8 cellular contexts compared by ENCODE assay signal in genomic region chr5:137743031-137743640, GRCh38. TPM values are rescaled to one million over a fixed set of nuclear protein-coding genes. Genes with fewer than 3 reads are reported as not detected.
DNase-seq lines count a peak whose midpoint lies in the region; ATAC-seq and TF ChIP-seq lines count a peak whose summit lies in the region.

No MANE protein-coding gene starts in this region.

- no peaks in the 10 kb centered on the region for H3K9me3 Mint-ChIP-seq in CD8-positive, alpha-beta memory T cell

- POLR2A ChIA-PET in CD8-positive, alpha-beta memory T cell (lab: Charles Lee), result interaction anchor here (0.6 to 1.4 kb wide), 5 partner anchors 8 to 114 kb away, joined by 3 to 11 read pairs (median 5); no protein-coding TSS in a partner anchor
- POLR2A ChIA-PET in PC-9 (lab: Charles Lee; ENCODE audit: unreplicated experiment), result interaction anchor here (0.5 kb wide), 1 partner anchor 14 kb away, joined by 4 read pairs; no protein-coding TSS in a partner anchor

- no peak overlapping the region for H3K4me3 ChIP-seq in CD8-positive, alpha-beta memory T cell (ENCODE audit: low read length)
- H3K4me3 ChIP-seq in KMS-11 (IDR thresholded peaks at IDR 0.05; ENCODE audit: insufficient read depth, low read depth, low read length) (no peak overlapping the region), PC-9 (no peak overlapping the region), gastroesophageal sphincter (no peak overlapping the region), ovary (no peak overlapping the region)

- no TSS peak for BruUV-seq in PC-9 (replicated peaks; lab: Mats Ljungman, UMichigan)

- CTCF ChIA-PET in CD8-positive, alpha-beta memory T cell (lab: Charles Lee), result interaction anchor here (0.6 to 10.1 kb wide), 35 partner anchors 8 to 382 kb away, joined by 3 to 170 read pairs (median 4); partner anchors contain the start of gene HNRNPA0
- CTCF ChIA-PET in PC-9 (lab: Charles Lee), result interaction anchor here (0.6 to 2.9 kb wide), 8 partner anchors 13 to 1019 kb away, joined by 3 to 28 read pairs (median 6); no protein-coding TSS in a partner anchor

- TF ChIP-seq EP300 in gastroesophageal sphincter (IDR thresholded peaks at IDR 0.05) (no peak), ovary (IDR thresholded peaks at IDR 0.05) (no peak)

- peaks cover 0 to under 1% (median 0%) of the 10 kb centered on the region in 3 donors for H3K36me3 Mint-ChIP-seq in CD8-positive, alpha-beta memory T cell

- H3K27ac Mint-ChIP-seq in CD8-positive, alpha-beta memory T cell, result peak overlapping the region in 1 of 8 donors; percentile 24

- H3K79me2 ChIP-seq in KMS-11 (ENCODE audit: insufficient read depth, low read depth) (no peaks in the 10 kb centered on the region), PC-9 (ENCODE audit: low read depth) (no peaks in the 10 kb centered on the region)

- TF ChIP-seq CTCF in GM20000 (IDR thresholded peaks at IDR 0.05; ENCODE audit: extremely low read depth, missing control alignments), result peak; percentile 43
- TF ChIP-seq CTCF in KMS-11 (conservative IDR thresholded peaks at IDR 0.05; ENCODE audit: low read depth, low read length), result peak; percentile 77
- TF ChIP-seq CTCF in PC-9 (conservative IDR thresholded peaks at IDR 0.05), result peak; percentile 75
- TF ChIP-seq CTCF in gastroesophageal sphincter (IDR thresholded peaks at IDR 0.05), result peak; percentile 48 to 66 (median 59)
- TF ChIP-seq CTCF in ovary (IDR thresholded peaks at IDR 0.05), result peak; percentile 39 to 65 (median 48)

- no peaks in the 10 kb centered on the region for H3K27me3 Mint-ChIP-seq in CD8-positive, alpha-beta memory T cell

- no peaks in the 10 kb centered on the region for H3K9me3 ChIP-seq in CD8-positive, alpha-beta memory T cell (ENCODE audit: low read length)
- H3K9me3 ChIP-seq in PC-9 (ENCODE audit: insufficient read depth, low read depth), result peaks cover 11% of the 10 kb centered on the region; the same call in 1 of the 2 replicates
- H3K9me3 ChIP-seq in gastroesophageal sphincter, result no peaks in the 10 kb centered on the region
- no peaks in the 10 kb centered on the region for H3K9me3 ChIP-seq in ovary

- H2AFZ ChIP-seq in KMS-11 (ENCODE audit: low read depth) (no peak overlapping the region), PC-9 (no peak overlapping the region)

- WGBS in gastroesophageal sphincter (ENCODE audit: low coverage in 1 of 2), 2 donors, result 67 to 89% methylated on average over 3 to 4 of the region's 4 CpGs
- 68 to 69% (median 69%) methylated on average over 4 of the region's 4 CpGs for WGBS in ovary, 3 donors

- peaks cover 4 to 9% (median 9%) of the 10 kb centered on the region in 3 donors for H3K4me1 Mint-ChIP-seq in CD8-positive, alpha-beta memory T cell

- no peak overlapping the region for H3K4me2 ChIP-seq in KMS-11
- H3K4me2 ChIP-seq in PC-9, result no peak overlapping the region

- H3K27ac ChIP-seq in CD8-positive, alpha-beta memory T cell (ENCODE audit: low read depth, low read length), result no peak overlapping the region
- H3K27ac ChIP-seq in KMS-11 (no peak overlapping the region), PC-9 (no peak overlapping the region), gastroesophageal sphincter (no peak overlapping the region), ovary (no peak overlapping the region)

- H3K27me3 ChIP-seq in CD8-positive, alpha-beta memory T cell (ENCODE audit: insufficient read depth, low read length, poor library complexity, severe bottlenecking), result no peaks in the 10 kb centered on the region
- H3K27me3 ChIP-seq in KMS-11 (ENCODE audit: insufficient read depth, low read depth) (no peaks in the 10 kb centered on the region), PC-9 (ENCODE audit: insufficient read depth, low read depth) (no peaks in the 10 kb centered on the region), gastroesophageal sphincter (no peaks in the 10 kb centered on the region), ovary (no peaks in the 10 kb centered on the region)

- H3K9ac ChIP-seq in KMS-11, result no peak overlapping the region

- TF ChIP-seq POLR2A in gastroesophageal sphincter (IDR thresholded peaks at IDR 0.05), result no peak
- TF ChIP-seq POLR2A in ovary (IDR thresholded peaks at IDR 0.05), result no peak

- no peaks in the 10 kb centered on the region for H3K36me3 ChIP-seq in CD8-positive, alpha-beta memory T cell (ENCODE audit: insufficient read depth, low read length)
- H3K36me3 ChIP-seq in KMS-11 (ENCODE audit: insufficient read depth) (no peaks in the 10 kb centered on the region), PC-9 (ENCODE audit: low read depth) (no peaks in the 10 kb centered on the region), gastroesophageal sphincter (no peaks in the 10 kb centered on the region), ovary (no peaks in the 10 kb centered on the region)

- no peak overlapping the region for H3K4me3 Mint-ChIP-seq in CD8-positive, alpha-beta memory T cell

- peaks cover 6% of the 10 kb centered on the region for H3K4me1 ChIP-seq in CD8-positive, alpha-beta memory T cell (ENCODE audit: insufficient read depth, low read length)
- H3K4me1 ChIP-seq in KMS-11 (ENCODE audit: low read depth, poor library complexity, severe bottlenecking) (no peaks in the 10 kb centered on the region), PC-9 (replicated peaks; ENCODE audit: insufficient read depth) (peaks cover 4% of the 10 kb centered on the region; the same call in 1 of the 2 replicates), gastroesophageal sphincter (peaks cover 0 to 14% (median 0%) of the 10 kb centered on the region in 3 donors), ovary (ENCODE audit: insufficient read depth) (no peaks in the 10 kb centered on the region)

- ATAC-seq in gastroesophageal sphincter, result peak; percentile 66

- peaks cover 30% of the 10 kb centered on the region for H3F3A ChIP-seq in PC-9 (ENCODE audit: insufficient read depth, low read depth)

- H3K9me2 ChIP-seq in PC-9 (ENCODE audit: insufficient read depth), result no peaks in the 10 kb centered on the region

- peak; percentile 35 to 69 (median 53) for DNase-seq in CD8-positive, alpha-beta memory T cell
- DNase-seq in GM20000 (ENCODE audit: low spot score) (peak; percentile 63), PC-9 (peak; percentile 31 to 52), ovary (peak in 4 of 5 donors; percentile 37 to 66 (median 44)), GOT3 (lab: John Stamatoyannopoulos, UW) (no peak)
- DNase-seq in activated effector memory CD4-positive, alpha-beta T cell treated with anti-CD3 and anti-CD28 coated beads, Interleukin-2, amount 50 U/mL, for 16 hours, result peak; percentile 80

- intact Hi-C loops in PC-9 (cut with micrococcal nuclease; ENCODE audit: unreplicated experiment), result loop anchor here (1.0 kb wide), 1 partner anchor 83 kb away; no protein-coding TSS in a partner anchor
- intact Hi-C loops in ovary (cut with DNase I), result loop anchor here in 3 of 4 donors (5.0 kb wide), 3 partner anchors 81 to 116 kb away; no protein-coding TSS in a partner anchor

- H4K20me1 ChIP-seq in KMS-11 (ENCODE audit: insufficient read depth) (no peaks in the 10 kb centered on the region), PC-9 (ENCODE audit: insufficient read depth) (no peaks in the 10 kb centered on the region)

RNA-seq across cellular contexts. Expression of gene KLHL3, which starts 7.2 kb away (rescaled TPM):
- total RNA-seq in CD8-positive, alpha-beta memory T cell, result 1 to 10 TPM; 2.7 to 3.3 TPM
- 3.4 TPM for polyA plus RNA-seq in CD8-positive, alpha-beta memory T cell
- 13.6 and 15.2 TPM in 2 replicates for total RNA-seq in PC-9 (2021)
- total RNA-seq in gastroesophageal sphincter, result 1 to 10 TPM; 2.3 to 6.9 (median 5.4) TPM
- 10 to 100 TPM in 2 of 7 donors, 1 to 10 TPM in 5; 5.0 to 15.7 (median 8.7) TPM for total RNA-seq in ovary
- 10 to 100 TPM in 1 of 2 donors, 1 to 10 TPM in 1; 2.9 to 11.5 TPM for polyA plus RNA-seq in ovary

RNA-seq across cellular contexts. Expression of gene HNRNPA0, which starts 11.0 kb away (rescaled TPM):
- 10 to 100 TPM; 42.7 to 45.9 TPM for total RNA-seq in CD8-positive, alpha-beta memory T cell
- 20.1 TPM for polyA plus RNA-seq in CD8-positive, alpha-beta memory T cell
- total RNA-seq in PC-9 (2021), result 27.8 and 32.2 TPM in 2 replicates
- 10 to 100 TPM in 3 of 4 donors, 1 to 10 TPM in 1; 9.9 to 17.2 (median 13.8) TPM for total RNA-seq in gastroesophageal sphincter
- total RNA-seq in ovary, result 10 to 100 TPM; 16.9 to 52.9 (median 48.3) TPM
- 10 to 100 TPM; 26.2 to 41.5 TPM for polyA plus RNA-seq in ovary
